Comparison of ENCODE assay signal across 27 cellular contexts in the genomic region with DNA sequence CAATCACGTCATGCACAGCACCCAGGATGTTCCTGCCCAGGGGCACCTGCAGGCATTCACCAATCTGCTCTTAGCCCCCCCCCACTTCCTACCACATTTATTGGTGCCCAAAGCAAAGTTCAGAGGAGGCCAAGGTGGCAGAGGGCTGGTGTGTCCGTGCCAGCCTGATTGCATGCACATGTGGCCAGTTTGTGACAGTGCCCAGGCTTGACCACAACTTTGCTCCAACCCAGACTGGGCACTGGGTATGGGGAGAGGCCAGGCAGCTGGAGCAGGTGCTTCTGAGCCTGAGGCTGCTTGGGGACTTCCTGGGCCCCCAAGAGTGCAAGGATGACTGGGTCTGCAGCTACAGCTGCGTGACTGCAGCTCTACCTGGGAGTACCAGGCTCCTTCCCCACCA.
"Had no signal": no experiment of that assay in that cellular context is flagged by ENCODE, and none has a peak within 500 bp of the region (broad histone marks: within the 10 kb centered on the region; RNA-seq: fewer than 3 reads in every experiment).

No MANE protein-coding gene starts in this region.

- H3K27ac Mint-ChIP-seq: dendritic cell treated with granulocyte-macrophage colony-stimulating factor and Interleukin-4, amounts not matched to agents 40 ng/mL and 50 ng/mL, for 4 days; effector memory CD8-positive, alpha-beta T cell; endodermal cell; mesothelial cell of epicardium had no signal

- H3K36me3 ChIP-seq: colonic mucosa, esophagus squamous epithelium, gastrocnemius medialis, heart right ventricle, left ventricle myocardium inferior, lower lobe of right lung had no signal

- ATAC-seq: effector memory CD8-positive, alpha-beta T cell; esophagus mucosa; gastrocnemius medialis; heart right ventricle; left colon; left lobe of liver; mucosa of descending colon had no signal

- H3K4me3 Mint-ChIP-seq: dendritic cell treated with granulocyte-macrophage colony-stimulating factor and Interleukin-4, amounts not matched to agents 40 ng/mL and 50 ng/mL, for 4 days; effector memory CD8-positive, alpha-beta T cell; endodermal cell; mesothelial cell of epicardium had no signal

- H3K4me3 ChIP-seq: colonic mucosa, esophagus squamous epithelium, gastrocnemius medialis, heart right ventricle, left ventricle myocardium inferior, lower lobe of right lung, mucosa of descending colon had no signal

- H3K9me3 ChIP-seq: colonic mucosa, esophagus squamous epithelium, gastrocnemius medialis, lower lobe of right lung had no signal

- DNase-seq: colonic mucosa; cortex of kidney; effector CD8-positive, alpha-beta T cell; effector memory CD8-positive, alpha-beta T cell; endodermal cell; erythroblast; esophagus squamous epithelium; foreskin fibroblast; foreskin melanocyte; gastrocnemius medialis; glutamatergic neuron; head of caudate nucleus; heart right ventricle; hippocampal formation; islet precursor cell; kidney; kidney glomerular epithelial cell; left colon; left ventricle myocardium inferior; lower lobe of right lung; mesenchymal stem cell; mucosa of descending colon had no signal

- H3K4me1 Mint-ChIP-seq: endodermal cell, mesothelial cell of epicardium had no signal

- H3K27me3 ChIP-seq: colonic mucosa, esophagus squamous epithelium, gastrocnemius medialis, heart right ventricle had no signal

- H3K4me1 ChIP-seq: colonic mucosa, esophagus squamous epithelium, gastrocnemius medialis, heart right ventricle, left ventricle myocardium inferior, lower lobe of right lung had no signal

- H3K36me3 Mint-ChIP-seq: mesothelial cell of epicardium had no signal

- H3K27ac ChIP-seq: colonic mucosa, epithelial cell of prostate, esophagus squamous epithelium, gastrocnemius medialis, heart right ventricle, left ventricle myocardium inferior, lower lobe of right lung had no signal

- H3K27me3 Mint-ChIP-seq: dendritic cell treated with granulocyte-macrophage colony-stimulating factor and Interleukin-4, amounts not matched to agents 40 ng/mL and 50 ng/mL, for 4 days; effector memory CD8-positive, alpha-beta T cell had no signal
